19 cellular contexts compared by ENCODE assay signal in genomic region chr7:64636386-64636785, GRCh38. TPM values are rescaled to one million over a fixed set of nuclear protein-coding genes. Genes with fewer than 3 reads are reported as not detected.
DNase-seq lines count a peak whose midpoint lies in the region; ATAC-seq, FAIRE-seq and TF ChIP-seq lines count a peak whose summit lies in the region.
"Had no signal": no experiment of that assay in that cellular context is flagged by ENCODE, and none has a peak within 500 bp of the region (broad histone marks: within the 10 kb centered on the region; RNA-seq: fewer than 3 reads in every experiment).

No MANE protein-coding gene starts in this region.

- no peak overlapping the region for H3K27ac Mint-ChIP-seq in WTC11
- H3K27ac Mint-ChIP-seq: activated naive CD8-positive, alpha-beta T cell treated with anti-CD3 and anti-CD28 coated beads, Interleukin-2, amount 10 ng/mL, durations not matched to agents 7 days and 5 days; CD4-positive, alpha-beta T cell; nephron progenitor cell; T-helper 2 cell treated with Interferon-gamma antibody and Interleukin-4, amounts not matched to agents 5 μg/mL and 100 μg/mL, for 36 hours had no signal

- intact Hi-C loops in OCI-LY7 (cut with micrococcal nuclease; ENCODE audit: unreplicated experiment): loop anchor here (5.0 kb wide), 4 partner anchors 56 to 316 kb away; no protein-coding TSS in a partner anchor

- CTCF ChIA-PET in OCI-LY7 (lab: Charles Lee; ENCODE audit: unreplicated experiment) (no interaction called here), WTC11 (lab: Charles Lee) (no interaction called here)

- no peaks in the 10 kb centered on the region for H3F3A ChIP-seq in DOHH2 (ENCODE audit: control insufficient read depth, insufficient read depth)

- FAIRE-seq in urothelium cell line (lab: Jason Lieb, UNC): no peak

- peaks cover 50% of the 10 kb centered on the region for H3K36me3 Mint-ChIP-seq in WTC11
- H3K36me3 Mint-ChIP-seq: activated naive CD8-positive, alpha-beta T cell treated with anti-CD3 and anti-CD28 coated beads, Interleukin-2, amount 10 ng/mL, durations not matched to agents 7 days and 5 days had no signal

- H3K36me3 ChIP-seq in BE2C (no peaks in the 10 kb centered on the region), DOHH2 (ENCODE audit: control insufficient read depth, low read length) (no peaks in the 10 kb centered on the region), OCI-LY7 (ENCODE audit: insufficient read depth, low read length) (no peaks in the 10 kb centered on the region)

- peaks cover 9% of the 10 kb centered on the region for H3K27me3 Mint-ChIP-seq in WTC11 (ENCODE audit: low read depth)
- H3K27me3 Mint-ChIP-seq: activated naive CD8-positive, alpha-beta T cell treated with anti-CD3 and anti-CD28 coated beads, Interleukin-2, amount 10 ng/mL, durations not matched to agents 7 days and 5 days; CD4-positive, alpha-beta T cell had no signal

- no peaks in the 10 kb centered on the region for H3K9me3 ChIP-seq in BE2C
- H3K9me3 ChIP-seq in DOHH2 (ENCODE audit: control insufficient read depth, insufficient read depth, low read length): peaks cover 4% of the 10 kb centered on the region; the same call in 1 of the 2 replicates
- H3K9me3 ChIP-seq in OCI-LY7 (ENCODE audit: low read length): no peaks in the 10 kb centered on the region

- no peaks in the 10 kb centered on the region for H3K4me1 Mint-ChIP-seq in WTC11
- H3K4me1 Mint-ChIP-seq: activated naive CD8-positive, alpha-beta T cell treated with anti-CD3 and anti-CD28 coated beads, Interleukin-2, amount 10 ng/mL, durations not matched to agents 7 days and 5 days; nephron progenitor cell had no signal

- H3K4me2 ChIP-seq in DOHH2 (ENCODE audit: low read length) (no peak overlapping the region), OCI-LY7 (ENCODE audit: low read length) (no peak overlapping the region)
- H3K4me2 ChIP-seq: hepatocyte had no signal

- H3K4me3 ChIP-seq in BE2C (ENCODE audit: low read depth, low read length): no peak overlapping the region
- H3K4me3 ChIP-seq in DOHH2 (ENCODE audit: low read length): no peak overlapping the region
- no peak overlapping the region for H3K4me3 ChIP-seq in OCI-LY7 (ENCODE audit: low read depth, low read length, poor library complexity, severe bottlenecking)
- no peak overlapping the region for H3K4me3 ChIP-seq in fibroblast of the aortic adventitia (ENCODE audit: low read depth, low read length)
- H3K4me3 ChIP-seq: hepatocyte had no signal

- no peak overlapping the region for H3K27ac ChIP-seq in DOHH2 (ENCODE audit: low read depth, low read length)
- no peak overlapping the region for H3K27ac ChIP-seq in OCI-LY7 (ENCODE audit: low read depth, low read length, poor library complexity, severe bottlenecking)
- H3K27ac ChIP-seq: epithelial cell of prostate, hepatocyte, RWPE1 had no signal

- peaks cover 61% of the 10 kb centered on the region for H3K9me3 Mint-ChIP-seq in WTC11
- H3K9me3 Mint-ChIP-seq: CD4-positive, alpha-beta T cell; nephron progenitor cell had no signal

- H3K4me3 Mint-ChIP-seq in WTC11: no peak overlapping the region
- H3K4me3 Mint-ChIP-seq: activated naive CD8-positive, alpha-beta T cell treated with anti-CD3 and anti-CD28 coated beads, Interleukin-2, amount 10 ng/mL, durations not matched to agents 7 days and 5 days; CD4-positive, alpha-beta T cell; nephron progenitor cell; T-helper 2 cell treated with Interferon-gamma antibody and Interleukin-4, amounts not matched to agents 5 μg/mL and 100 μg/mL, for 36 hours had no signal

- H3K4me1 ChIP-seq in BE2C (no peaks in the 10 kb centered on the region), DOHH2 (ENCODE audit: control insufficient read depth, low read length) (no peaks in the 10 kb centered on the region), OCI-LY7 (ENCODE audit: insufficient read depth, low read length, poor library complexity, severe bottlenecking) (no peaks in the 10 kb centered on the region)

- H4K20me1 ChIP-seq in DOHH2 (ENCODE audit: control insufficient read depth, insufficient read depth, low read depth, low read length) (no peaks in the 10 kb centered on the region), OCI-LY7 (ENCODE audit: insufficient read depth, low read length) (no peaks in the 10 kb centered on the region)

- no peaks in the 10 kb centered on the region for H3K27me3 ChIP-seq in BE2C
- no peaks in the 10 kb centered on the region for H3K27me3 ChIP-seq in DOHH2 (ENCODE audit: control insufficient read depth, low read length)
- H3K27me3 ChIP-seq: hepatocyte had no signal

- no TSS peak for BruUV-seq in OCI-LY7 (replicated peaks; lab: Mats Ljungman, UMichigan)

- POLR2A ChIA-PET in OCI-LY7 (lab: Charles Lee): no interaction called here
- POLR2A ChIA-PET in WTC11 (lab: Charles Lee): no interaction called here

- H3K9me2 ChIP-seq in DOHH2 (replicated peaks; ENCODE audit: control insufficient read depth, low read length) (no peaks in the 10 kb centered on the region), OCI-LY7 (ENCODE audit: insufficient read depth, low read length) (no peaks in the 10 kb centered on the region)

- H2AFZ ChIP-seq in OCI-LY7 (ENCODE audit: low read length): no peak overlapping the region
- H2AFZ ChIP-seq: hepatocyte had no signal

- DNase-seq in BE2C: no peak
- peak; percentile 69 for DNase-seq in OCI-LY7 (ENCODE audit: low spot score)
- DNase-seq in fibroblast of the aortic adventitia (ENCODE audit: low read depth): no peak
- DNase-seq in NCI-H2107 treated with DMSO at 0.1 percent for 48 hours (lab: John Stamatoyannopoulos, UW; ENCODE audit: unreplicated experiment): no peak
- DNase-seq in urothelium cell line (ENCODE audit: low spot score): no peak
- no peak for DNase-seq in WTC11 (ENCODE audit: low spot score)
- DNase-seq: activated naive CD8-positive, alpha-beta T cell treated with anti-CD3 and anti-CD28 coated beads, Interleukin-2, amount 10 ng/mL, durations not matched to agents 7 days and 5 days; CD4-positive, alpha-beta T cell; H7; NCI-H1048; NCI-H2227 treated with DMSO at 0.1 percent for 48 hours; nephron progenitor cell had no signal

- ATAC-seq in GM21825 (IDR thresholded peaks at IDR 0.05; ENCODE audit: unreplicated experiment) (no peak), WTC11 (no peak)
- ATAC-seq: sciatic nerve had no signal

- H3K79me2 ChIP-seq in DOHH2 (ENCODE audit: control insufficient read depth, low read length) (no peaks in the 10 kb centered on the region), OCI-LY7 (ENCODE audit: insufficient read depth, low read depth, low read length) (no peaks in the 10 kb centered on the region)
- H3K79me2 ChIP-seq: hepatocyte had no signal

- TF ChIP-seq CTCF in BE2C (IDR thresholded peaks at IDR 0.05; ENCODE audit: low read depth, low read length) (peak; percentile 36), DOHH2 (IDR thresholded peaks at IDR 0.05; ENCODE audit: low read depth, low read length, poor library complexity, severe bottlenecking) (peak; percentile 75), OCI-LY7 (conservative IDR thresholded peaks at IDR 0.05; ENCODE audit: low read length) (peak; percentile 86), fibroblast of the aortic adventitia (IDR thresholded peaks at IDR 0.05; ENCODE audit: insufficient read depth, low read length) (peak; percentile 10), WTC11 (IDR thresholded peaks at IDR 0.05) (no peak; the same call in 1 of the 2 replicates)

TF ChIP-seq in WTC11, 78 proteins besides CTCF, POLR2A, EP300 and RAD21:
- TF ChIP-seq ZNF671 (CRISPR knock-in tag; IDR thresholded peaks at IDR 0.05) (no peak), ZNF232 (CRISPR knock-in tag; IDR thresholded peaks at IDR 0.05) (no peak), ZNF532 (CRISPR knock-in tag; IDR thresholded peaks at IDR 0.05; ENCODE audit: borderline replicate concordance) (no peak), IRF1 (CRISPR knock-in tag; IDR thresholded peaks at IDR 0.05) (no peak)

RNA-seq across cellular contexts. Expression of gene ZNF107, which starts 29.5 kb away (rescaled TPM):
- polyA plus RNA-seq in BE2C (2012; ENCODE audit: insufficient read depth, insufficient read length, low read depth): 2.2 TPM
- 63.3 and 68.9 TPM in 2 replicates for total RNA-seq in OCI-LY7 (2014; rRNA removed; shearing (Covaris generic))
- 92.2 and 97.0 TPM in 2 replicates for total RNA-seq in OCI-LY7 (2022)
- total RNA-seq in fibroblast of the aortic adventitia (ENCODE audit: low replicate concordance): 2.9 and 5.6 TPM in 2 replicates
- 13.1 to 14.7 TPM (median 13.7 TPM) in 3 replicates for total RNA-seq in WTC11 (2021)
- total RNA-seq: H7 had no signal
